In the genomic region with DNA sequence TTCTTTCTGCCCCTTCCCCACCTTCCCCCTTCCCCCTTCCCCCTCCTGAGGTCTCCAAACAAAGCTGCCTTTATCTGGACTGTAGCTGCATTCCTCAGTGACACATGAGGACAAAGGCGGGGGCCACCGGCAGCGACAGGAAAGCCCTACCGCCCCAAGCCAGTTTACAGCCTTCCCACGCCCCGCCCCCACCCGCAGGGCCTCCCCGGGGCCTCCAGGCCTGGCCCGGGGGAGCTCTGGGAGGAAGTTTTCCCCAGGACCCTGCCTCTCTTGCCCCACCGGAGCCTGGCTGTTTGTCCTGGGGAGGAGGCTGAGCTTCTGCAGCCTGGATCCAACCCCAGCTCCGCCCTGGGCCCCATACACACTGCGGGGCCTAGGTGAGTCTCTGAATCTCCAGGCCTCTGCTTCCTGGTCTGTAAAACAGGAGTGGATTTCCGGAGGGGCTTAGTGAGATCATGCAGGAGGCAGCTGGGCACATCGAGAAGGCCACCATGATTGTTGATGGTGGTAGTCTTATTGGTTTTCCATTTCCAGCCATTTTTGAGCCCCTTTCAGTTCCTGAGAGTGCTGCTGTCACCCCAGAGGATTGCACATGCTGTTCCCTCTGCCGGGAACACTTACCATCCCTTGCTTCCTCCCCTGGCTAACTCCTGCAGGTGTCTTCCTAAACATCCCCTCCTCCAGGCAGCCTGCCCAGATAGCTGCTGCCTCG, we compare ENCODE assay signal across 10 cellular contexts.
DNase-seq lines count a peak whose midpoint lies in the region; ATAC-seq, FAIRE-seq and TF ChIP-seq lines count a peak whose summit lies in the region.
"Had no signal": no experiment of that assay in that cellular context is flagged by ENCODE, and none has a peak within 500 bp of the region (broad histone marks: within the 10 kb centered on the region; RNA-seq: fewer than 3 reads in every experiment).

No MANE protein-coding gene starts in this region.

- peak overlapping the region; percentile 74 for H3K9ac ChIP-seq in HUES64 (ENCODE audit: low read depth, low read length)

- TF ChIP-seq EP300 in transverse colon (IDR thresholded peaks at IDR 0.05; ENCODE audit: low read depth) = no peak

- peak overlapping the region; percentile 27; the same call in 1 of the 2 replicates for H3K4me3 ChIP-seq in HUES64 (ENCODE audit: low read length)
- no peak overlapping the region for H3K4me3 ChIP-seq in body of pancreas
- H3K4me3 ChIP-seq in transverse colon = no peak overlapping the region
- H3K4me3 ChIP-seq: thyroid gland had no signal

- intact Hi-C loops in body of pancreas (cut with DNase I) = no loop called here
- intact Hi-C loops in transverse colon (cut with DNase I; ENCODE audit: low total_unique reads) = no loop called here

- WGBS in HUES64 = 8% methylated on average over 16 of the region's 16 CpGs
- WGBS in body of pancreas, 2 donors = 16 to 32% methylated on average over 2 to 14 of the region's 16 CpGs
- 0 to 24% methylated on average over 1 to 12 of the region's 16 CpGs for WGBS in transverse colon (ENCODE audit: low coverage in 1 of 2), 2 donors

- no peak for TF ChIP-seq CTCF in body of pancreas (IDR thresholded peaks at IDR 0.05)
- no peak for TF ChIP-seq CTCF in transverse colon (IDR thresholded peaks at IDR 0.05)

- peak in 1 of 3 donors; percentile 15 for TF ChIP-seq POLR2A in body of pancreas (IDR thresholded peaks at IDR 0.05)
- no peak for TF ChIP-seq POLR2A in transverse colon (IDR thresholded peaks at IDR 0.05)

- H3K9me3 ChIP-seq in HUES64 (ENCODE audit: insufficient read depth, low read depth, low read length) = peaks cover 6% of the 10 kb centered on the region
- H3K9me3 ChIP-seq in body of pancreas = no peaks in the 10 kb centered on the region
- no peaks in the 10 kb centered on the region for H3K9me3 ChIP-seq in transverse colon
- H3K9me3 ChIP-seq: thyroid gland had no signal

- DNase-seq in body of pancreas (peak; percentile 71 to 84 (median 80)), left kidney (ENCODE audit: low read depth, low spot score) (peak; percentile 94), transverse colon (peak; percentile 40), NCI-H146 (lab: John Stamatoyannopoulos, UW) (no peak), NAMALWA (ENCODE audit: low spot score) (no peak), RCC 7860 (ENCODE audit: low spot score) (no peak)
- DNase-seq: activated CD8-positive, alpha-beta memory T cell treated with anti-CD3 and anti-CD28 coated beads, Interleukin-2, amount 10 ng/mL, durations not matched to agents 7 days and 5 days; stimulated activated CD4-positive, alpha-beta T cell treated with anti-CD3 and anti-CD28 coated beads, Interleukin-15, amount 100 ng/mL, for 24 hours had no signal

- peak overlapping the region; percentile 99 for H3K27ac ChIP-seq in HUES64 (ENCODE audit: low read depth, low read length)
- peak overlapping the region; percentile 48 to 86 (median 76) for H3K27ac ChIP-seq in body of pancreas
- H3K27ac ChIP-seq in transverse colon = peak overlapping the region in 1 of 4 donors; percentile 1
- H3K27ac ChIP-seq: thyroid gland had no signal

- H3K4me1 ChIP-seq in HUES64 (ENCODE audit: insufficient read depth, low read length) (peaks cover 20% of the 10 kb centered on the region), body of pancreas (peaks cover 40% of the 10 kb centered on the region), transverse colon (peaks cover 0 to 6% (median 3%) of the 10 kb centered on the region in 4 donors)

- H3K36me3 ChIP-seq in HUES64 (ENCODE audit: insufficient read depth, low read length) (peaks cover 8% of the 10 kb centered on the region; the same call in 1 of the 2 replicates), body of pancreas (replicated peaks in 1 of 2; ENCODE audit: insufficient read depth in 1 of 2, low read depth in 2 of 2) (no peaks in the 10 kb centered on the region), transverse colon (no peaks in the 10 kb centered on the region)
- H3K36me3 ChIP-seq: thyroid gland had no signal

- no peak for FAIRE-seq in RCC 7860 (lab: Jason Lieb, UNC)

- ATAC-seq in body of pancreas = peak; percentile 79
- ATAC-seq: activated CD8-positive, alpha-beta memory T cell treated with anti-CD3 and anti-CD28 coated beads, Interleukin-2, amount 10 ng/mL, durations not matched to agents 7 days and 5 days had no signal

- in situ Hi-C loops in transverse colon (cut with MboI; ENCODE audit: low pct_ligation_motif_present in 1 of 4, low pct_unique_long_range_greater_than_20kb in 1 of 4, low sequenced_read_pairs in 3 of 4) = no loop called here

- H3K27me3 ChIP-seq in HUES64 (ENCODE audit: insufficient read depth, low read length) = no peaks in the 10 kb centered on the region
- no peaks in the 10 kb centered on the region for H3K27me3 ChIP-seq in body of pancreas
- no peaks in the 10 kb centered on the region for H3K27me3 ChIP-seq in transverse colon
- H3K27me3 ChIP-seq: thyroid gland had no signal

Comparison
In these comparisons a context has a peak if more than half of its experiments do, and no peak if none do; other contexts are left out.
1. DNase-seq: peak in body of pancreas (4 of 4), left kidney (single experiment) and transverse colon (single experiment); none in NCI-H146 (single experiment), NAMALWA (single experiment) and RCC 7860 (single experiment).